Comparison of ENCODE assay signal across 25 cellular contexts in genomic region chr13:93637852-93638251, GRCh38.
DNase-seq lines count a peak whose midpoint lies in the region; ATAC-seq, FAIRE-seq and TF ChIP-seq lines count a peak whose summit lies in the region.
"Had no signal": no experiment of that assay in that cellular context is flagged by ENCODE, and none has a peak within 500 bp of the region (broad histone marks: within the 10 kb centered on the region; RNA-seq: fewer than 3 reads in every experiment).

No MANE protein-coding gene starts in this region.

- H3K4me2 ChIP-seq in HepG2 (ENCODE audit: low read depth, low read length) (no peak overlapping the region), IMR-90 (ENCODE audit: low read depth, low read length) (no peak overlapping the region)
- H3K4me2 ChIP-seq: BLaER1 had no signal

- intact Hi-C loops in HepG2 (cut with micrococcal nuclease; ENCODE audit: unreplicated experiment), result no loop called here
- intact Hi-C loops in right lobe of liver (cut with DNase I), result no loop called here
- intact Hi-C loops in IMR-90 (cut with micrococcal nuclease), result no loop called here

- H3K4me1 Mint-ChIP-seq in mesothelial cell of epicardium, result peaks cover 14% of the 10 kb centered on the region
- H3K4me1 Mint-ChIP-seq: CD14-positive monocyte; CD4-positive, alpha-beta memory T cell; CD4-positive, CD25-positive, alpha-beta regulatory T cell; CD8-positive, alpha-beta memory T cell had no signal

- 99% methylated on average over 2 of the region's 2 CpGs for WGBS in HepG2 (ENCODE audit: low lambda C conversion rate)
- WGBS in right lobe of liver (ENCODE audit: insufficient coverage, low coverage, low lambda C conversion rate, missing lambda C conversion rate), result 53% methylated on average over 2 of the region's 2 CpGs
- no CpG with 5 or more reads among the region's 2 CpGs for WGBS in IMR-90 (ENCODE audit: extremely low coverage in 2 of 2, insufficient read length in 1 of 2), 2 experiments

- H3K4me3 ChIP-seq in HepG2 (replicated peaks in 1 of 3; ENCODE audit: insufficient read depth in 1 of 3, low read depth in 2 of 3, low read length in 3 of 3) (no peak overlapping the region), right lobe of liver (no peak overlapping the region), IMR-90 (ENCODE audit: insufficient read depth, low read depth, low read length) (no peak overlapping the region)
- H3K4me3 ChIP-seq: BLaER1, GM12878 had no signal

- no peak overlapping the region for H2BK20ac ChIP-seq in IMR-90 (ENCODE audit: low read depth, low read length)

- no peak for TF ChIP-seq RAD21 in HepG2 (CRISPR knock-in tag; IDR thresholded peaks at IDR 0.05)
- no peak for TF ChIP-seq RAD21 in IMR-90 (IDR thresholded peaks at IDR 0.05; ENCODE audit: low read length)

- BruUV-seq in HepG2 (replicated peaks; lab: Mats Ljungman, UMichigan) (no TSS peak), IMR-90 (replicated peaks; lab: Mats Ljungman, UMichigan) (no TSS peak)

- no peaks in the 10 kb centered on the region for H3K9me1 ChIP-seq in IMR-90 (ENCODE audit: insufficient read depth, low read length)

- H2BK5ac ChIP-seq in IMR-90 (ENCODE audit: low read depth, low read length, poor library complexity, severe bottlenecking), result no peak overlapping the region

- H3K9ac ChIP-seq in HepG2 (ENCODE audit: insufficient read depth, low read depth, low read length) (no peak overlapping the region), IMR-90 (ENCODE audit: low read depth, low read length) (no peak overlapping the region)
- H3K9ac ChIP-seq: BLaER1 had no signal

- no peaks in the 10 kb centered on the region for H3K79me2 ChIP-seq in HepG2 (ENCODE audit: insufficient read depth, low read length)

- TF ChIP-seq POLR2A in HepG2 (IDR thresholded peaks at IDR 0.05; ENCODE audit: insufficient read depth in 1 of 2, low read depth in 2 of 2, low read length in 2 of 2) (no peak), right lobe of liver (IDR thresholded peaks at IDR 0.05) (no peak), IMR-90 (IDR thresholded peaks at IDR 0.05; ENCODE audit: low read depth, low read length) (no peak)

- no peak overlapping the region for H2BK15ac ChIP-seq in IMR-90 (ENCODE audit: low read depth, low read length)

- no peak for FAIRE-seq in HepG2 (lab: Jason Lieb, UNC)
- FAIRE-seq: GM12878, GM12892, GM18507 had no signal

- no peak overlapping the region for H3K27ac Mint-ChIP-seq in mesothelial cell of epicardium
- H3K27ac Mint-ChIP-seq: CD14-positive monocyte; CD4-positive, alpha-beta memory T cell; CD4-positive, CD25-positive, alpha-beta regulatory T cell; CD8-positive, alpha-beta memory T cell had no signal

- no peak overlapping the region for H2BK120ac ChIP-seq in IMR-90 (ENCODE audit: low read depth, low read length)

- H3K36me3 Mint-ChIP-seq in mesothelial cell of epicardium, result peaks cover 3% of the 10 kb centered on the region
- H3K36me3 Mint-ChIP-seq: CD14-positive monocyte; CD4-positive, alpha-beta memory T cell; CD4-positive, CD25-positive, alpha-beta regulatory T cell; CD8-positive, alpha-beta memory T cell had no signal

- H3K56ac ChIP-seq in IMR-90 (ENCODE audit: extremely low read depth, insufficient read depth, low read length), result no peak overlapping the region

- H4K20me1 ChIP-seq in HepG2 (ENCODE audit: insufficient read depth, low read length) (no peaks in the 10 kb centered on the region), IMR-90 (ENCODE audit: insufficient read depth, low read length) (no peaks in the 10 kb centered on the region)
- H4K20me1 ChIP-seq: BLaER1 had no signal

- TF ChIP-seq EP300 in HepG2 (IDR thresholded peaks at IDR 0.05; ENCODE audit: low read depth in 2 of 2, low read length in 2 of 2) (no peak), HepG2 (CRISPR knock-in tag; IDR thresholded peaks at IDR 0.05; ENCODE audit: borderline replicate concordance) (no peak)

- H2AK5ac ChIP-seq in IMR-90 (ENCODE audit: low read depth, low read length), result no peak overlapping the region

- H3K9me3 Mint-ChIP-seq in mesothelial cell of epicardium, result peaks cover 5% of the 10 kb centered on the region
- H3K9me3 Mint-ChIP-seq: CD4-positive, alpha-beta memory T cell had no signal

- H4K5ac ChIP-seq in IMR-90 (ENCODE audit: low read depth, low read length), result no peak overlapping the region

- H2AFZ ChIP-seq in HepG2 (ENCODE audit: low read length) (no peak overlapping the region), IMR-90 (replicated peaks; ENCODE audit: low read length, poor library complexity) (no peak overlapping the region)

- ATAC-seq in HepG2 (no peak), right lobe of liver (no peak), IMR-90 (ENCODE audit: low read depth) (no peak), HG02759 (IDR thresholded peaks at IDR 0.05; ENCODE audit: unreplicated experiment) (no peak)
- ATAC-seq: GM12878 had no signal

- no peak overlapping the region for H3K18ac ChIP-seq in IMR-90 (ENCODE audit: low read depth, low read length)

- no peak overlapping the region for H4K91ac ChIP-seq in IMR-90 (ENCODE audit: insufficient read depth, low read depth, low read length)

- no peak overlapping the region for H3K23ac ChIP-seq in IMR-90 (ENCODE audit: low read depth, low read length)

- H3K4ac ChIP-seq in IMR-90 (ENCODE audit: low read depth, low read length), result no peak overlapping the region

- H3K27me3 Mint-ChIP-seq in mesothelial cell of epicardium (ENCODE audit: low read depth), result no peaks in the 10 kb centered on the region
- H3K27me3 Mint-ChIP-seq: CD4-positive, alpha-beta memory T cell; CD4-positive, CD25-positive, alpha-beta regulatory T cell; CD8-positive, alpha-beta memory T cell had no signal

- DNase-seq in HepG2 (ENCODE audit: low spot score) (no peak), right lobe of liver (no peak), IMR-90 (no peak), mesothelial cell of epicardium (ENCODE audit: low spot score in 2 of 2, unreplicated experiment in 2 of 2) (no peak)
- DNase-seq: ACHN; BE2C; C1 segment of cervical spinal cord; CD4-positive, alpha-beta memory T cell; CD4-positive, CD25-positive, alpha-beta regulatory T cell; CD8-positive, alpha-beta memory T cell; COR-L47; DMS 273 treated with DMSO at 0.1 percent for 48 hours; DMS153; DMS53; DMS79; DND-41; EL; GDM1 had no signal

- H2AK9ac ChIP-seq in IMR-90 (replicated peaks; ENCODE audit: low read depth, low read length, poor library complexity), result no peak overlapping the region

- H3K9me3 ChIP-seq in HepG2 (ENCODE audit: low read length) (no peaks in the 10 kb centered on the region), right lobe of liver (no peaks in the 10 kb centered on the region), IMR-90 (ENCODE audit: control insufficient read depth, insufficient read depth, low read length) (no peaks in the 10 kb centered on the region)
- H3K9me3 ChIP-seq: BE2C, BLaER1 had no signal

- H3K4me1 ChIP-seq in HepG2 (ENCODE audit: insufficient read depth, low read length) (no peaks in the 10 kb centered on the region), right lobe of liver (no peaks in the 10 kb centered on the region), IMR-90 (ENCODE audit: control insufficient read depth, insufficient read depth, low read length) (no peaks in the 10 kb centered on the region)
- H3K4me1 ChIP-seq: BE2C, BLaER1 had no signal

- H3K14ac ChIP-seq in IMR-90 (replicated peaks; ENCODE audit: low read depth, low read length), result no peak overlapping the region

- H3K27ac ChIP-seq in HepG2 (ENCODE audit: extremely low read length, insufficient read depth, low read length), result no peak overlapping the region
- H3K27ac ChIP-seq in right lobe of liver, result no peak overlapping the region
- H3K27ac ChIP-seq in IMR-90 (ENCODE audit: insufficient read depth, low read length), result no peak overlapping the region
- H3K27ac ChIP-seq: 22Rv1, BLaER1 had no signal

- H3K36me3 ChIP-seq in HepG2 (replicated peaks in 1 of 2; ENCODE audit: control insufficient read depth in 1 of 2, insufficient read depth in 2 of 2, low read length in 2 of 2), result no peaks in the 10 kb centered on the region
- no peaks in the 10 kb centered on the region for H3K36me3 ChIP-seq in right lobe of liver
- no peaks in the 10 kb centered on the region for H3K36me3 ChIP-seq in IMR-90 (ENCODE audit: control insufficient read depth, insufficient read depth, low read length)
- H3K36me3 ChIP-seq: BE2C, BLaER1 had no signal

- in situ Hi-C loops in HepG2 (cut with HindIII; ENCODE audit: extremely low pct_ligation_motif_present, low pct_unique_long_range_greater_than_20kb) (no loop called here), IMR-90 (cut with MboI; ENCODE audit: low sequenced_read_pairs) (no loop called here)

- CTCF ChIA-PET in HepG2 (lab: Yijun Ruan, JAX; ENCODE audit: low intra/inter-chr PET ratio, low total read pairs), result no interaction called here
- CTCF ChIA-PET in IMR-90 (lab: Yijun Ruan, JAX), result no interaction called here

- no peaks in the 10 kb centered on the region for H3K27me3 ChIP-seq in HepG2 (ENCODE audit: control insufficient read depth in 1 of 2, insufficient read depth in 2 of 2, low read length in 2 of 2)
- no peaks in the 10 kb centered on the region for H3K27me3 ChIP-seq in right lobe of liver
- H3K27me3 ChIP-seq in IMR-90 (ENCODE audit: control insufficient read depth, insufficient read depth, low read length), result no peaks in the 10 kb centered on the region
- H3K27me3 ChIP-seq: BE2C, BLaER1 had no signal

- H3K79me1 ChIP-seq in IMR-90 (ENCODE audit: low read depth in 1 of 2, low read length in 2 of 2), result no peaks in the 10 kb centered on the region

- POLR2A ChIA-PET in HepG2 (lab: Yijun Ruan, JAX) (no interaction called here), IMR-90 (lab: Charles Lee; ENCODE audit: unreplicated experiment) (no interaction called here)

- TF ChIP-seq CTCF in HepG2 (CRISPR knock-in tag; IDR thresholded peaks at IDR 0.05) (no peak), right lobe of liver (IDR thresholded peaks at IDR 0.05) (no peak), IMR-90 (conservative IDR thresholded peaks at IDR 0.05; ENCODE audit: low read depth, low read length) (no peak), mesothelial cell of epicardium (IDR thresholded peaks at IDR 0.05; ENCODE audit: unreplicated experiment) (no peak)

- H4K8ac ChIP-seq in IMR-90 (ENCODE audit: low read depth in 2 of 2, low read length in 2 of 2), result no peak overlapping the region

- H3K4me3 Mint-ChIP-seq in mesothelial cell of epicardium, result no peak overlapping the region
- H3K4me3 Mint-ChIP-seq: CD14-positive monocyte; CD4-positive, alpha-beta memory T cell; CD4-positive, CD25-positive, alpha-beta regulatory T cell; CD8-positive, alpha-beta memory T cell had no signal

- dilution Hi-C loops in IMR-90 (cut with HindIII; ENCODE audit: low sequenced_read_pairs, unreplicated experiment), result no loop called here

TF ChIP-seq in HepG2, 621 proteins besides CTCF, POLR2A, EP300 and RAD21 (continues in another document):
- TF ChIP-seq MAFF (IDR thresholded peaks at IDR 0.05; ENCODE audit: low read depth, low read length), result peak; percentile 92

TF ChIP-seq in IMR-90, 13 proteins besides CTCF, POLR2A, EP300 and RAD21:
- TF ChIP-seq SMC3 (IDR thresholded peaks at IDR 0.05; ENCODE audit: low read depth, low read length), result no peak
- peak; percentile 88 for TF ChIP-seq MAFK (IDR thresholded peaks at IDR 0.05; ENCODE audit: low read depth, low read length)
